Comparison of ENCODE assay signal across 1 cellular context in the genomic region with DNA sequence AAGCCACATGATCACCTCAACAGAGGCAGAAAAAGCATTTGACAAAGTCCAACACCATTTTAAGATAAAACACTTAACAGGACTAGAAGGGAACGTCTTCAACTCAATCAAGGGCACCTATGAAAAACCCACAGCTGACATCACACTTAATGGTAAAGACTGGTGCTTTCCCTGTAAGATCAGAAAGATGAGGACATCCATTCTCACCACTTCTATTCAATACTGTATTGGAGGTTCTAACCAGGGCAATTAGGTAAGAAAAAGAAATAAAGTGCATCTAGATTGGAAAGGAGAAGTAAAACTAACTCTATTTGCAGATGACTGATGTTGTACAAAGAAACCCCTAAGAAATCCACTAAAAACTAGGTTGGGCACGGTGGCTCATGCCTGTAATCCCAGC.
TF ChIP-seq lines count a peak whose summit lies in the region.

No MANE protein-coding gene starts in this region.

TF ChIP-seq in GM23338, 12 proteins besides CTCF, POLR2A, EP300 and RAD21:
- TF ChIP-seq, protein P1, sequence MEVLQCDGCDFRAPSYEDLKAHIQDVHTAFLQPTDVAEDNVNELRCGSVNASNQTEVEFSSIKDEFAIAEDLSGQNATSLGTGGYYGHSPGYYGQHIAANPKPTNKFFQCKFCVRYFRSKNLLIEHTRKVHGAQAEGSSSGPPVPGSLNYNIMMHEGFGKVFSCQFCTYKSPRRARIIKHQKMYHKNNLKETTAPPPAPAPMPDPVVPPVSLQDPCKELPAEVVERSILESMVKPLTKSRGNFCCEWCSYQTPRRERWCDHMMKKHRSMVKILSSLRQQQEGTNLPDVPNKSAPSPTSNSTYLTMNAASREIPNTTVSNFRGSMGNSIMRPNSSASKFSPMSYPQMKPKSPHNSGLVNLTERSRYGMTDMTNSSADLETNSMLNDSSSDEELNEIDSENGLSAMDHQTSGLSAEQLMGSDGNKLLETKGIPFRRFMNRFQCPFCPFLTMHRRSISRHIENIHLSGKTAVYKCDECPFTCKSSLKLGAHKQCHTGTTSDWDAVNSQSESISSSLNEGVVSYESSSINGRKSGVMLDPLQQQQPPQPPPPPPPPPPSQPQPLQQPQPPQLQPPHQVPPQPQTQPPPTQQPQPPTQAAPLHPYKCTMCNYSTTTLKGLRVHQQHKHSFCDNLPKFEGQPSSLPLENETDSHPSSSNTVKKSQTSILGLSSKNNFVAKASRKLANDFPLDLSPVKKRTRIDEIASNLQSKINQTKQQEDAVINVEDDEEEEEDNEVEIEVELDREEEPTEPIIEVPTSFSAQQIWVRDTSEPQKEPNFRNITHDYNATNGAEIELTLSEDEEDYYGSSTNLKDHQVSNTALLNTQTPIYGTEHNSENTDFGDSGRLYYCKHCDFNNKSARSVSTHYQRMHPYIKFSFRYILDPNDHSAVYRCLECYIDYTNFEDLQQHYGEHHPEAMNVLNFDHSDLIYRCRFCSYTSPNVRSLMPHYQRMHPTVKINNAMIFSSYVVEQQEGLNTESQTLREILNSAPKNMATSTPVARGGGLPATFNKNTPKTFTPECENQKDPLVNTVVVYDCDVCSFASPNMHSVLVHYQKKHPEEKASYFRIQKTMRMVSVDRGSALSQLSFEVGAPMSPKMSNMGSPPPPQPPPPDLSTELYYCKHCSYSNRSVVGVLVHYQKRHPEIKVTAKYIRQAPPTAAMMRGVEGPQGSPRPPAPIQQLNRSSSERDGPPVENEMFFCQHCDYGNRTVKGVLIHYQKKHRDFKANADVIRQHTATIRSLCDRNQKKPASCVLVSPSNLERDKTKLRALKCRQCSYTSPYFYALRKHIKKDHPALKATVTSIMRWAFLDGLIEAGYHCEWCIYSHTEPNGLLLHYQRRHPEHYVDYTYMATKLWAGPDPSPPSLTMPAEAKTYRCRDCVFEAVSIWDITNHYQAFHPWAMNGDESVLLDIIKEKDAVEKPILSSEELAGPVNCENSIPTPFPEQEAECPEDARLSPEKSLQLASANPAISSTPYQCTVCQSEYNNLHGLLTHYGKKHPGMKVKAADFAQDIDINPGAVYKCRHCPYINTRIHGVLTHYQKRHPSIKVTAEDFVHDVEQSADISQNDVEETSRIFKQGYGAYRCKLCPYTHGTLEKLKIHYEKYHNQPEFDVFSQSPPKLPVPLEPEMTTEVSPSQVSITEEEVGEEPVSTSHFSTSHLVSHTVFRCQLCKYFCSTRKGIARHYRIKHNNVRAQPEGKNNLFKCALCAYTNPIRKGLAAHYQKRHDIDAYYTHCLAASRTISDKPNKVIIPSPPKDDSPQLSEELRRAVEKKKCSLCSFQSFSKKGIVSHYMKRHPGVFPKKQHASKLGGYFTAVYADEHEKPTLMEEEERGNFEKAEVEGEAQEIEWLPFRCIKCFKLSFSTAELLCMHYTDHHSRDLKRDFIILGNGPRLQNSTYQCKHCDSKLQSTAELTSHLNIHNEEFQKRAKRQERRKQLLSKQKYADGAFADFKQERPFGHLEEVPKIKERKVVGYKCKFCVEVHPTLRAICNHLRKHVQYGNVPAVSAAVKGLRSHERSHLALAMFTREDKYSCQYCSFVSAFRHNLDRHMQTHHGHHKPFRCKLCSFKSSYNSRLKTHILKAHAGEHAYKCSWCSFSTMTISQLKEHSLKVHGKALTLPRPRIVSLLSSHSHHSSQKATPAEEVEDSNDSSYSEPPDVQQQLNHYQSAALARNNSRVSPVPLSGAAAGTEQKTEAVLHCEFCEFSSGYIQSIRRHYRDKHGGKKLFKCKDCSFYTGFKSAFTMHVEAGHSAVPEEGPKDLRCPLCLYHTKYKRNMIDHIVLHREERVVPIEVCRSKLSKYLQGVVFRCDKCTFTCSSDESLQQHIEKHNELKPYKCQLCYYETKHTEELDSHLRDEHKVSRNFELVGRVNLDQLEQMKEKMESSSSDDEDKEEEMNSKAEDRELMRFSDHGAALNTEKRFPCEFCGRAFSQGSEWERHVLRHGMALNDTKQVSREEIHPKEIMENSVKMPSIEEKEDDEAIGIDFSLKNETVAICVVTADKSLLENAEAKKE (CRISPR knock-in tag; IDR thresholded peaks at IDR 0.05), result no peak
- TF ChIP-seq JUNB (IDR thresholded peaks at IDR 0.05; ENCODE audit: unreplicated experiment) (no peak), EZH2phosphoT487 (IDR thresholded peaks at IDR 0.05; ENCODE audit: unreplicated experiment) (no peak), EZH2 (IDR thresholded peaks at IDR 0.05; ENCODE audit: low read depth, unreplicated experiment) (no peak), ZNF114 (CRISPR knock-in tag; IDR thresholded peaks at IDR 0.05) (no peak), CREB1 (CRISPR knock-in tag; IDR thresholded peaks at IDR 0.05; ENCODE audit: low read depth) (no peak)
- TF ChIP-seq, protein P2, sequence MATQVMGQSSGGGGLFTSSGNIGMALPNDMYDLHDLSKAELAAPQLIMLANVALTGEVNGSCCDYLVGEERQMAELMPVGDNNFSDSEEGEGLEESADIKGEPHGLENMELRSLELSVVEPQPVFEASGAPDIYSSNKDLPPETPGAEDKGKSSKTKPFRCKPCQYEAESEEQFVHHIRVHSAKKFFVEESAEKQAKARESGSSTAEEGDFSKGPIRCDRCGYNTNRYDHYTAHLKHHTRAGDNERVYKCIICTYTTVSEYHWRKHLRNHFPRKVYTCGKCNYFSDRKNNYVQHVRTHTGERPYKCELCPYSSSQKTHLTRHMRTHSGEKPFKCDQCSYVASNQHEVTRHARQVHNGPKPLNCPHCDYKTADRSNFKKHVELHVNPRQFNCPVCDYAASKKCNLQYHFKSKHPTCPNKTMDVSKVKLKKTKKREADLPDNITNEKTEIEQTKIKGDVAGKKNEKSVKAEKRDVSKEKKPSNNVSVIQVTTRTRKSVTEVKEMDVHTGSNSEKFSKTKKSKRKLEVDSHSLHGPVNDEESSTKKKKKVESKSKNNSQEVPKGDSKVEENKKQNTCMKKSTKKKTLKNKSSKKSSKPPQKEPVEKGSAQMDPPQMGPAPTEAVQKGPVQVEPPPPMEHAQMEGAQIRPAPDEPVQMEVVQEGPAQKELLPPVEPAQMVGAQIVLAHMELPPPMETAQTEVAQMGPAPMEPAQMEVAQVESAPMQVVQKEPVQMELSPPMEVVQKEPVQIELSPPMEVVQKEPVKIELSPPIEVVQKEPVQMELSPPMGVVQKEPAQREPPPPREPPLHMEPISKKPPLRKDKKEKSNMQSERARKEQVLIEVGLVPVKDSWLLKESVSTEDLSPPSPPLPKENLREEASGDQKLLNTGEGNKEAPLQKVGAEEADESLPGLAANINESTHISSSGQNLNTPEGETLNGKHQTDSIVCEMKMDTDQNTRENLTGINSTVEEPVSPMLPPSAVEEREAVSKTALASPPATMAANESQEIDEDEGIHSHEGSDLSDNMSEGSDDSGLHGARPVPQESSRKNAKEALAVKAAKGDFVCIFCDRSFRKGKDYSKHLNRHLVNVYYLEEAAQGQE (IDR thresholded peaks at IDR 0.05; ENCODE audit: unreplicated experiment), result no peak
